In the genomic region with DNA sequence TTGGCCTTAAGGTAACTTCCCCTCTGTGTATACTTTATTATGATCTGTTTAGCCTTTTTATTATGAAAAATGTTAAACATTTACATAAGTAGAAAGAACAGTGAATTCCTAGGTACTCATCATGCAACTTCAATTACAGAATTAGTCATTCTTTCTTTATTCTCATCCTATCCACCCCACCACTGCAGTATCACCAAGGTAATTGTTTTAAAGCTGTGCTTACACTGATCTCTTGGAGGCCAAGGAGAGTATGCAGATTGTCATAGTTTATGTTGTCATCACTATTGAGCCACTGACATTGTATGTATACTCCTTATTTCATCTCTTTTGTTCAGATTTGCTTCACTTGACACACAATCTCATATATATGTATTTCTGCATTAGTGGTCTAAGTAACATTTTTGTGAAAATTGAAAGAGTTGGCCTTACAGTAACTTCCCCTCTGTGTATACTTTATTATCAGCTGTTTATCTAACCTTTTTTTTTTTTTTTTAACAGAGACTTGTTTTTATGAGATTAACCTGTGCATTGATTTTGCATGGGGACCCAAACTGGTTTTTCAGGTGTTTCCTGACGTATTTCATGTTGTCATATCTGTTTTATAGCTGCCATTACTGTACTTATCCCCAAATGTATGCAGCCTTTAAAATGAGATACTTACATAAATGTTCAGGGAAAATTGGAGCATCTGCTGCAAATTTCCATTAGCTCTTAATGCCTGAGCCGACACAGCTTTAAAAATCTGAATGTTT, we compare ENCODE assay signal across 16 cellular contexts. TPM values are rescaled to one million over a fixed set of nuclear protein-coding genes. Genes with fewer than 3 reads are reported as not detected.
DNase-seq lines count a peak whose midpoint lies in the region; ATAC-seq and TF ChIP-seq lines count a peak whose summit lies in the region.
"Had no signal": no experiment of that assay in that cellular context is flagged by ENCODE, and none has a peak within 500 bp of the region (broad histone marks: within the 10 kb centered on the region; RNA-seq: fewer than 3 reads in every experiment).

No MANE protein-coding gene starts in this region.

- H3K27ac Mint-ChIP-seq in CD4-positive, CD25-positive, alpha-beta regulatory T cell = peak overlapping the region in 1 of 3 donors; percentile 5
- H3K27ac Mint-ChIP-seq in activated naive CD8-positive, alpha-beta T cell = peak overlapping the region; percentile 1
- H3K27ac Mint-ChIP-seq: activated CD4-positive, alpha-beta T cell treated with anti-CD3 and anti-CD28 coated beads, Interleukin-2, amount 10 ng/mL, durations not matched to agents 7 days and 5 days; endodermal cell had no signal

- TF ChIP-seq CTCF in neural cell (IDR thresholded peaks at IDR 0.05; ENCODE audit: poor library complexity, severe bottlenecking) = no peak
- no peak for TF ChIP-seq CTCF in coronary artery (IDR thresholded peaks at IDR 0.05)

- TF ChIP-seq EP300 in neural cell (conservative IDR thresholded peaks at IDR 0.05; ENCODE audit: poor library complexity, severe bottlenecking) = no peak

- H3K27me3 Mint-ChIP-seq in CD4-positive, CD25-positive, alpha-beta regulatory T cell = no peaks in the 10 kb centered on the region
- H3K27me3 Mint-ChIP-seq in activated naive CD8-positive, alpha-beta T cell = no peaks in the 10 kb centered on the region
- H3K27me3 Mint-ChIP-seq: activated CD4-positive, alpha-beta T cell treated with anti-CD3 and anti-CD28 coated beads, Interleukin-2, amount 10 ng/mL, durations not matched to agents 7 days and 5 days had no signal

- no peak for DNase-seq in CD4-positive, CD25-positive, alpha-beta regulatory T cell
- peak; percentile 32 for DNase-seq in ELR (ENCODE audit: low read depth)
- no peak for DNase-seq in coronary artery (ENCODE audit: low spot score)
- DNase-seq in NCI-H1092 (lab: John Stamatoyannopoulos, UW) = no peak
- DNase-seq: activated CD4-positive, alpha-beta T cell treated with anti-CD3 and anti-CD28 coated beads, Interleukin-2, amount 10 ng/mL, durations not matched to agents 7 days and 5 days; activated gamma-delta T cell treated with Interleukin-2 at 50 U/mL for 16 hours; BE2C; endodermal cell; immature natural killer cell; NCI-H187 treated with DMSO at 0.1 percent for 48 hours; NCI-H526 treated with DMSO at 0.1 percent for 48 hours had no signal

- peaks cover 47 to 87% (median 64%) of the 10 kb centered on the region in 4 donors for H3K4me1 Mint-ChIP-seq in CD4-positive, CD25-positive, alpha-beta regulatory T cell
- H3K4me1 Mint-ChIP-seq in activated naive CD8-positive, alpha-beta T cell (ENCODE audit: low read depth) = peaks cover 68% of the 10 kb centered on the region

- H3K9ac ChIP-seq in neural cell (ENCODE audit: low read length) = no peak overlapping the region

- H3K4me3 ChIP-seq in CD4-positive, CD25-positive, alpha-beta regulatory T cell (ENCODE audit: low read depth, low read length) = no peak overlapping the region
- H3K4me3 ChIP-seq in neural cell (ENCODE audit: low read length) (peak overlapping the region; percentile 17), coronary artery (no peak overlapping the region)
- H3K4me3 ChIP-seq: breast epithelium had no signal

- peak overlapping the region in 3 of 4 donors; percentile 6 to 60 (median 46) for H3K4me3 Mint-ChIP-seq in CD4-positive, CD25-positive, alpha-beta regulatory T cell
- H3K4me3 Mint-ChIP-seq in activated naive CD8-positive, alpha-beta T cell = peak overlapping the region; percentile 44
- H3K4me3 Mint-ChIP-seq: activated CD4-positive, alpha-beta T cell treated with anti-CD3 and anti-CD28 coated beads, Interleukin-2, amount 10 ng/mL, durations not matched to agents 7 days and 5 days; endodermal cell; immature natural killer cell had no signal

- no peaks in the 10 kb centered on the region for H3K9me3 ChIP-seq in CD4-positive, CD25-positive, alpha-beta regulatory T cell (ENCODE audit: control insufficient read depth in 2 of 2, low read length in 2 of 2)
- no peaks in the 10 kb centered on the region for H3K9me3 ChIP-seq in neural cell (ENCODE audit: low read length)
- H3K9me3 ChIP-seq: BE2C, breast epithelium had no signal

- H3F3A ChIP-seq in neural cell (ENCODE audit: insufficient read depth, low read length, poor library complexity, severe bottlenecking) = no peaks in the 10 kb centered on the region

- ATAC-seq in CD4-positive, CD25-positive, alpha-beta regulatory T cell (ENCODE audit: low read depth in 2 of 2) = no peak
- ATAC-seq in GM21423 (IDR thresholded peaks at IDR 0.05; ENCODE audit: unreplicated experiment) = no peak

- no peak for TF ChIP-seq RAD21 in neural cell (conservative IDR thresholded peaks at IDR 0.05)

- H3K36me3 Mint-ChIP-seq in CD4-positive, CD25-positive, alpha-beta regulatory T cell = peaks cover 42% of the 10 kb centered on the region
- peaks cover 28% of the 10 kb centered on the region for H3K36me3 Mint-ChIP-seq in activated naive CD8-positive, alpha-beta T cell

- H3K27ac ChIP-seq in CD4-positive, CD25-positive, alpha-beta regulatory T cell (ENCODE audit: insufficient read depth, low read length, poor library complexity, severe bottlenecking) = no peak overlapping the region
- H3K27ac ChIP-seq in neural cell (ENCODE audit: low read length) (no peak overlapping the region), coronary artery (peak overlapping the region in 1 of 2 donors; percentile 76)
- H3K27ac ChIP-seq: RWPE1 had no signal

- H2AFZ ChIP-seq in neural cell (ENCODE audit: low read depth, low read length) = no peak overlapping the region

- H3K4me1 ChIP-seq in CD4-positive, CD25-positive, alpha-beta regulatory T cell (ENCODE audit: control insufficient read depth, insufficient read depth, low read length, poor library complexity, severe bottlenecking) = peaks cover 46% of the 10 kb centered on the region
- H3K4me1 ChIP-seq: BE2C had no signal

- peaks cover 0 to 2% (median 0%) of the 10 kb centered on the region in 7 donors for H3K9me3 Mint-ChIP-seq in CD4-positive, CD25-positive, alpha-beta regulatory T cell
- H3K9me3 Mint-ChIP-seq in activated naive CD8-positive, alpha-beta T cell (ENCODE audit: low read depth) = no peaks in the 10 kb centered on the region
- H3K9me3 Mint-ChIP-seq: activated CD4-positive, alpha-beta T cell treated with anti-CD3 and anti-CD28 coated beads, Interleukin-2, amount 10 ng/mL, durations not matched to agents 7 days and 5 days; endodermal cell; immature natural killer cell had no signal

- no peak overlapping the region for H3K4me2 ChIP-seq in neural cell (ENCODE audit: low read length)

- H3K79me2 ChIP-seq in neural cell (replicated peaks; ENCODE audit: insufficient read depth, low read length) = peaks cover 32% of the 10 kb centered on the region

- H3K27me3 ChIP-seq in CD4-positive, CD25-positive, alpha-beta regulatory T cell (ENCODE audit: control insufficient read depth, insufficient read depth, low read length) = no peaks in the 10 kb centered on the region
- no peaks in the 10 kb centered on the region for H3K27me3 ChIP-seq in neural cell (ENCODE audit: insufficient read depth, low read depth, low read length)
- H3K27me3 ChIP-seq: BE2C, breast epithelium had no signal

- H3K9me2 ChIP-seq in neural cell (ENCODE audit: insufficient read depth, low read length) = no peaks in the 10 kb centered on the region

- H4K20me1 ChIP-seq in neural cell (ENCODE audit: insufficient read depth) = no peaks in the 10 kb centered on the region

- H3K36me3 ChIP-seq in CD4-positive, CD25-positive, alpha-beta regulatory T cell (ENCODE audit: control insufficient read depth, insufficient read depth, low read length) = peaks cover 44% of the 10 kb centered on the region
- H3K36me3 ChIP-seq in neural cell (ENCODE audit: insufficient read depth, low read length) = peaks cover 13% of the 10 kb centered on the region
- H3K36me3 ChIP-seq: breast epithelium had no signal

TF ChIP-seq in neural cell, 6 proteins besides CTCF, POLR2A, EP300 and RAD21:
- TF ChIP-seq MXI1 (conservative IDR thresholded peaks at IDR 0.05; ENCODE audit: poor library complexity, severe bottlenecking) (no peak), EZH2 (IDR thresholded peaks at IDR 0.05; ENCODE audit: borderline replicate concordance, insufficient read depth, low read length, poor library complexity, severe bottlenecking) (no peak)

RNA-seq across cellular contexts. Expression of a gene that starts 4.5 kb away (rescaled TPM):
- total RNA-seq in CD4-positive, CD25-positive, alpha-beta regulatory T cell = 32.1 TPM
- 1 to 10 TPM; 5.6 to 7.5 (median 6.0) TPM for polyA plus RNA-seq in CD4-positive, CD25-positive, alpha-beta regulatory T cell
- polyA plus RNA-seq in neural cell = 9.9 and 12.4 TPM in 2 replicates
- 29.5 and 38.5 TPM in 2 replicates for polyA minus RNA-seq in neural cell

RNA-seq across cellular contexts. Expression of a gene that starts 55.7 kb away (rescaled TPM):
- 17.4 TPM for total RNA-seq in CD4-positive, CD25-positive, alpha-beta regulatory T cell
- polyA plus RNA-seq in CD4-positive, CD25-positive, alpha-beta regulatory T cell = 1 to 10 TPM; 4.5 to 6.4 (median 5.7) TPM
- 26.7 and 30.6 TPM in 2 replicates for polyA plus RNA-seq in neural cell
- polyA minus RNA-seq in neural cell = 41.9 and 44.1 TPM in 2 replicates
